ENCODE assay signal across 4 cellular contexts in the genomic region with DNA sequence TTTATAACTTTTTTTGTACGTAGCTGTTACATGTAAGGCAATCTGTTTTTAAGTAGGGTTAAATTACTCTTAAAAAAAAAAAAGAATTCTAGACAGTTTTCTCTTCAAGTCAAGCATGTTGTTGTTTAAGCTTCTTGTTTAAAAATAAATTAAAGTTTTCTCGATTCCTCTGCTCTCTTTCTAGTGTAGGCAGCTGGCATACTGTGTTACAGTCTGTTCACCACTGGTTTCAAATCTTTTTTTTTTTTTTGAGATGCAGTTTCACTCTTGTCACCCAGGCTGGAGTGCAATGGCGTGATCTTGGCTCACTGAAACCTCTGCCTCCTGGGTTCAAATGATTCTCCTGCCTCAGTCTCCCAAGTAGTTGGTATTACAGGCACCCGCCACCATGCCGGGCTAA. TPM values are rescaled to one million over a fixed set of nuclear protein-coding genes. Genes with fewer than 3 reads are reported as not detected.
"Had no signal": no experiment of that assay in that cellular context is flagged by ENCODE, and none has a peak within 500 bp of the region (broad histone marks: within the 10 kb centered on the region; RNA-seq: fewer than 3 reads in every experiment).

No MANE protein-coding gene starts in this region.

RNA-seq across cellular contexts. Expression of gene EDN1, which starts 29.9 kb away (rescaled TPM):
- total RNA-seq: activated CD4-positive, alpha-beta memory T cell treated with anti-CD3 and anti-CD28 coated beads for 36 hours; activated CD4-positive, alpha-beta T cell treated with anti-CD3 and anti-CD28 coated beads for 36 hours; activated CD8-positive, alpha-beta memory T cell treated with anti-CD3 and anti-CD28 coated beads, Interleukin-2, amount 10 ng/mL, durations not matched to agents 7 days and 5 days; activated CD8-positive, alpha-beta T cell treated with anti-CD3 and anti-CD28 coated beads, Interleukin-2, amount 10 ng/mL, durations not matched to agents 7 days and 5 days had no signal
